Comparison of ENCODE assay signal across 21 cellular contexts in the genomic region with DNA sequence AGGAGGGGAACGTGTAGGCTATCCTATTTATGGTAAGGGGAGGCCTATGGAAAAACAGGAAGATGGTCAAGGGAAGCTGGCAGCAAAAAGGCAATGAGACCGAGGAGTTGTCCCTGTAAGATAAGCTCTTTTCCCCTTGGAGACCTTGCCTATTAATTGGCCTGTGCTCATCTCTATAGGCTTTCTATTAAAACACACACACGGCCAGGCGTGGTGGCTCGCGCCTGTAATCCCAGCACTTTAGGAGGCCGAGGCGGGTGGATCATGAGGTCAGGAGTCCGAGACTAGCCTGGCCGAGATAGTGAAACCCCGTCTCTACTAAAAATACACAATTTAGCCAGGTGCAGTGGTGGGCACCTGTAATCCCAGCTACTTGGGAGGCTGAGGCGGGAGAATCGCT. TPM values are rescaled to one million over a fixed set of nuclear protein-coding genes. Genes with fewer than 3 reads are reported as not detected.
DNase-seq lines count a peak whose midpoint lies in the region; ATAC-seq, FAIRE-seq and TF ChIP-seq lines count a peak whose summit lies in the region.
"Had no signal": no experiment of that assay in that cellular context is flagged by ENCODE, and none has a peak within 500 bp of the region (broad histone marks: within the 10 kb centered on the region; RNA-seq: fewer than 3 reads in every experiment).

No MANE protein-coding gene starts in this region.

- peak overlapping the region; percentile 100 for H3K27ac ChIP-seq in GM23248
- H3K27ac ChIP-seq in SJSA1, result peak overlapping the region; percentile 84
- H3K27ac ChIP-seq in keratinocyte (ENCODE audit: control insufficient read depth, insufficient read depth, low read length), result peak overlapping the region; percentile 92
- peak overlapping the region; percentile 57 for H3K27ac ChIP-seq in psoas muscle
- H3K27ac ChIP-seq in colonic mucosa, result no peak overlapping the region

- no peak overlapping the region for H3K4me2 ChIP-seq in GM23248 (ENCODE audit: unreplicated experiment)
- no peak overlapping the region for H3K4me2 ChIP-seq in keratinocyte (ENCODE audit: control insufficient read depth, extremely low read depth, insufficient read depth, low read depth, low read length)

- dilution Hi-C loops in keratinocyte (cut with MboI; ENCODE audit: extremely low pct_ligation_motif_present, low sequenced_read_pairs), result no loop called here

- H3K36me3 ChIP-seq in GM23248 (ENCODE audit: low read depth) (no peaks in the 10 kb centered on the region), SJSA1 (no peaks in the 10 kb centered on the region), keratinocyte (ENCODE audit: control insufficient read depth in 2 of 2, extremely low read depth in 1 of 2, insufficient read depth in 2 of 2, low read length in 2 of 2) (peaks cover 0 to 5% of the 10 kb centered on the region in 2 experiments), psoas muscle (ENCODE audit: insufficient read depth in 1 of 2, low read depth in 1 of 2) (no peaks in the 10 kb centered on the region), colonic mucosa (no peaks in the 10 kb centered on the region)

- peaks cover 79% of the 10 kb centered on the region for H3K79me2 ChIP-seq in GM23248 (ENCODE audit: insufficient read depth)
- H3K79me2 ChIP-seq in keratinocyte (ENCODE audit: control insufficient read depth, insufficient read depth, low read length), result peaks cover 55% of the 10 kb centered on the region

- no peak overlapping the region for H2AFZ ChIP-seq in GM23248
- H2AFZ ChIP-seq in keratinocyte (ENCODE audit: control insufficient read depth, low read length), result no peak overlapping the region

- H3K4me3 ChIP-seq in GM23248 (no peak overlapping the region), SJSA1 (no peak overlapping the region), keratinocyte (ENCODE audit: control insufficient read depth in 2 of 3, extremely low read depth in 1 of 3, insufficient read depth in 2 of 3, low read depth in 1 of 3, low read length in 3 of 3) (no peak overlapping the region), psoas muscle (no peak overlapping the region), colonic mucosa (no peak overlapping the region)

- H3K9ac ChIP-seq in GM23248 (0 out of 2 replicates have a peak overlapping the region, but pooled peaks have one; percentile 15), keratinocyte (ENCODE audit: control insufficient read depth, extremely low read depth, insufficient read depth, low read length) (peak overlapping the region; percentile 26), colonic mucosa (ENCODE audit: low read depth in 2 of 2, low read length in 2 of 2) (no peak overlapping the region)

- H3K27me3 ChIP-seq in GM23248 (replicated peaks; ENCODE audit: insufficient read depth) (no peaks in the 10 kb centered on the region), SJSA1 (replicated peaks) (no peaks in the 10 kb centered on the region), keratinocyte (ENCODE audit: control insufficient read depth, extremely low read depth, insufficient read depth, low read length) (no peaks in the 10 kb centered on the region), psoas muscle (ENCODE audit: insufficient read depth in 3 of 3, low read length in 2 of 3) (no peaks in the 10 kb centered on the region), colonic mucosa (no peaks in the 10 kb centered on the region)

- H3K9me1 ChIP-seq in keratinocyte (ENCODE audit: control insufficient read depth, extremely low read depth, insufficient read depth, low read length), result no peaks in the 10 kb centered on the region

- WGBS in GM23248 (ENCODE audit: low coverage in 1 of 2, low lambda C conversion rate in 2 of 2, missing lambda C conversion rate in 2 of 2), 2 experiments, result 83 to 84% methylated on average over 13 of the region's 13 CpGs
- WGBS in psoas muscle, 3 donors, result 90 to 92% (median 92%) methylated on average over 13 of the region's 13 CpGs

- H3K9me3 ChIP-seq in GM23248 (ENCODE audit: low read depth), result no peaks in the 10 kb centered on the region
- no peaks in the 10 kb centered on the region for H3K9me3 ChIP-seq in SJSA1 (replicated peaks)
- no peaks in the 10 kb centered on the region for H3K9me3 ChIP-seq in keratinocyte (ENCODE audit: control insufficient read depth, low read depth, low read length)
- no peaks in the 10 kb centered on the region for H3K9me3 ChIP-seq in psoas muscle
- H3K9me3 ChIP-seq in colonic mucosa, result no peaks in the 10 kb centered on the region

- ATAC-seq in psoas muscle, result no peak
- no peak for ATAC-seq in HG03442 (IDR thresholded peaks at IDR 0.05; ENCODE audit: unreplicated experiment)
- ATAC-seq: natural killer cell had no signal

- in situ Hi-C loops in GM23248 (cut with MboI), result no loop called here

- FAIRE-seq in keratinocyte (lab: Jason Lieb, UNC), result no peak
- FAIRE-seq: GM12891, H1, small intestine had no signal

- no peaks in the 10 kb centered on the region for H3K9me2 ChIP-seq in GM23248 (ENCODE audit: insufficient read depth)

- no peak for TF ChIP-seq CTCF in keratinocyte (optimal IDR thresholded peaks at IDR 0.05 in 1 of 3, IDR thresholded peaks at IDR 0.05 in 1 of 3, conservative IDR thresholded peaks at IDR 0.05 in 1 of 3; ENCODE audit: extremely low read depth in 1 of 3, insufficient read depth in 2 of 3, low read length in 3 of 3)
- no peak for TF ChIP-seq CTCF in psoas muscle (IDR thresholded peaks at IDR 0.05)
- no peak for TF ChIP-seq CTCF in colonic mucosa (IDR thresholded peaks at IDR 0.05)

- DNase-seq in GM23248 (no peak), SJSA1 (ENCODE audit: low read depth in 1 of 2, low spot score in 2 of 2) (no peak), keratinocyte (ENCODE audit: low read depth, low spot score) (no peak), psoas muscle (no peak), NCI-H2081 (lab: John Stamatoyannopoulos, UW) (no peak), colonic mucosa (no peak)
- DNase-seq: activated CD4-positive, CD25-positive, alpha-beta regulatory T cell; activated naive CD4-positive, alpha-beta T cell treated with Interleukin-2 at 50 U/mL for 16 hours; activated T-cell treated with anti-CD3 and anti-CD28 coated beads, Interleukin-2, amount 50 U/mL, for 24 hours; AML-193; CD8-positive, alpha-beta memory T cell; immature natural killer cell; KG1; natural killer cell; small intestine; stimulated activated CD4-positive, alpha-beta T cell treated with anti-CD3 and anti-CD28 coated beads, Interleukin-2, amount 100 ng/mL, for 48 hours; stimulated activated naive CD4-positive, alpha-beta T cell treated with Interleukin-2 at 50 U/mL for 16 hours; T1000 had no signal

- H4K20me1 ChIP-seq in GM23248 (ENCODE audit: insufficient read depth) (no peaks in the 10 kb centered on the region), keratinocyte (ENCODE audit: control insufficient read depth, extremely low read depth, insufficient read depth, low read length) (no peaks in the 10 kb centered on the region)

- intact Hi-C loops in psoas muscle (cut with DNase I) (no loop called here), colonic mucosa (cut with DNase I) (no loop called here)

- H3K4me1 ChIP-seq in GM23248 (ENCODE audit: insufficient read depth) (peaks cover 82% of the 10 kb centered on the region), SJSA1 (replicated peaks) (peaks cover 49% of the 10 kb centered on the region), keratinocyte (ENCODE audit: control insufficient read depth, extremely low read depth, insufficient read depth, low read length) (peaks cover 99% of the 10 kb centered on the region), psoas muscle (peaks cover 50% of the 10 kb centered on the region), colonic mucosa (peaks cover 9% of the 10 kb centered on the region)

- H3F3A ChIP-seq in GM23248 (ENCODE audit: insufficient read depth), result peaks cover 39% of the 10 kb centered on the region

RNA-seq across cellular contexts. Expression of gene EPAS1, which starts 32.1 kb away (rescaled TPM):
- 66.3 and 73.8 TPM in 2 replicates for total RNA-seq in GM23248 (2014; rRNA removed; shearing (Covaris generic))
- polyA plus RNA-seq in GM23248 (2016; fragmentation: Nextera tagmentation; extraction: Ambion mirVana) (45.2 and 47.5 TPM in 2 replicates), keratinocyte (91.0 to 153 TPM (median 96.7 TPM) in 3 replicates), psoas muscle (100 to 1,000 TPM in 1 of 3 donors, 10 to 100 TPM in 2; 39.2 to 112 (median 49.9) TPM)
- total RNA-seq in SJSA1 (2014; rRNA removed; shearing (Covaris generic)), result 12.9 and 13.1 TPM in 2 replicates
- 38.1 TPM for polyA plus RNA-seq in keratinocyte (2011; ENCODE audit: low read depth)
- 102 and 135 TPM in 2 replicates for polyA plus RNA-seq in keratinocyte (2011; cell fraction: cytosol; rRNA removed)
- 154 and 178 TPM in 2 replicates for polyA plus RNA-seq in keratinocyte (2011; cell fraction: nucleus; rRNA removed)
- polyA plus RNA-seq in keratinocyte (2012; ENCODE audit: low replicate concordance), result 76.1 and 76.9 TPM in 2 replicates
- polyA minus RNA-seq in keratinocyte, result 99.9 to 166 TPM (median 147 TPM) in 3 replicates
- 168 TPM for polyA minus RNA-seq in keratinocyte (2011; cell fraction: cytosol; rRNA and poly(A)+ RNA removed)
- 123 and 210 TPM in 2 replicates for polyA minus RNA-seq in keratinocyte (2011; cell fraction: nucleus; rRNA and poly(A)+ RNA removed)
- total RNA-seq in psoas muscle (100 to 1,000 TPM in 2 of 4 donors, 10 to 100 TPM in 2; 44.3 to 123 (median 98.3) TPM), colonic mucosa (100 to 1,000 TPM; 116 to 140 TPM)

Comparison
In these comparisons a context has a peak if more than half of its experiments do, and no peak if none do; other contexts are left out.
1. H3K9ac ChIP-seq: peak in GM23248 (single experiment) and keratinocyte (single experiment); none in colonic mucosa (0 of 2).